ENCODE assay signal across 8 cellular contexts in the genomic region with DNA sequence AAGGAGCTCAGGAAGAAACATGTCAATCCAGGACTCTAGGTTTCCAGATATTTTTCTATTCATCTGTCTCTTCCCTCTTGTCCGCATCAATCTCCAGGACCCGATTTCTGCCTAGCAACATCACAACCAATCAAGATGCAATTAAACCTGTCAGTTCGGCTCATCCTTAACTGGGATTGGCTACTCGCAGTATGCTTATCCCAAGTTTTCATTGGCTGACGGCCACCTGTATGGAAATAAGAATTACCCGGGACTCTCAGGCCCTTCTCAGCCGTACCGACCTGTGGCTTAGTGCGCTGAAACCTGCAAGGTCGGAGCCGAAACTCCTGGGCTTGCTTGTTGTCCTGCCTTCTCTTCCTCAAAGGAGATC. TPM values are rescaled to one million over a fixed set of nuclear protein-coding genes. Genes with fewer than 3 reads are reported as not detected.
DNase-seq lines count a peak whose midpoint lies in the region; ATAC-seq and TF ChIP-seq lines count a peak whose summit lies in the region.

No MANE protein-coding gene starts in this region.

- TF ChIP-seq EP300 in sigmoid colon (IDR thresholded peaks at IDR 0.05), result no peak

- H3K27me3 ChIP-seq in iPS-18a (ENCODE audit: control insufficient read depth, insufficient read depth, low read length), result peaks cover 68% of the 10 kb centered on the region
- peaks cover 30 to 72% (median 64%) of the 10 kb centered on the region in 3 donors for H3K27me3 ChIP-seq in sigmoid colon

- WGBS in sigmoid colon, 2 donors, result 1 to 4% methylated on average over 11 of the region's 11 CpGs

- intact Hi-C loops in sciatic nerve (cut with DNase I), result no loop called here
- intact Hi-C loops in sigmoid colon (cut with DNase I), result no loop called here

- ATAC-seq in sciatic nerve, result peak; percentile 82
- no peak for ATAC-seq in GM19035 (IDR thresholded peaks at IDR 0.05; ENCODE audit: unreplicated experiment)

- H3K36me3 ChIP-seq in iPS-18a (ENCODE audit: control insufficient read depth, low read depth, low read length) (no peaks in the 10 kb centered on the region), sigmoid colon (no peaks in the 10 kb centered on the region)

- no peak for TF ChIP-seq POLR2A in sigmoid colon (IDR thresholded peaks at IDR 0.05)

- peak; percentile 52 for DNase-seq in CD1c-positive myeloid dendritic cell (ENCODE audit: extremely low spot score)
- DNase-seq in HCEC 1CT, result peak; percentile 76
- DNase-seq in NCI-H524 (lab: John Stamatoyannopoulos, UW), result peak; percentile 84 to 93
- peak; percentile 89 to 90 for DNase-seq in cardiac fibroblast (ENCODE audit: low read depth in 2 of 2)
- no peak for DNase-seq in sciatic nerve (ENCODE audit: low spot score)
- DNase-seq in sigmoid colon, result no peak

- H3K4me3 ChIP-seq in cardiac fibroblast (replicated peaks in 1 of 2; ENCODE audit: low read depth in 2 of 2, low read length in 2 of 2), result peak overlapping the region in 1 of 2 donors; percentile 24
- H3K4me3 ChIP-seq in iPS-18a (ENCODE audit: low read length), result peak overlapping the region; percentile 78
- H3K4me3 ChIP-seq in sigmoid colon, result peak overlapping the region in 2 of 4 donors; percentile 11 to 13

- H3K9me3 ChIP-seq in iPS-18a (ENCODE audit: control insufficient read depth, low read depth, low read length), result no peaks in the 10 kb centered on the region
- H3K9me3 ChIP-seq in sigmoid colon, result no peaks in the 10 kb centered on the region

- H3K4me1 ChIP-seq in iPS-18a (ENCODE audit: control insufficient read depth, low read depth, low read length) (peaks cover 27% of the 10 kb centered on the region), sigmoid colon (peaks cover 0 to 26% (median 14%) of the 10 kb centered on the region in 4 donors)

- no peak overlapping the region for H3K27ac ChIP-seq in iPS-18a (ENCODE audit: low read length)
- no peak overlapping the region for H3K27ac ChIP-seq in sigmoid colon

- TF ChIP-seq CTCF in cardiac fibroblast (IDR thresholded peaks at IDR 0.05; ENCODE audit: low read depth, low read length), result no peak
- TF ChIP-seq CTCF in sigmoid colon (IDR thresholded peaks at IDR 0.05), result no peak

- H3K9ac ChIP-seq in iPS-18a (ENCODE audit: low read length), result peak overlapping the region; percentile 43

RNA-seq across cellular contexts. Expression of gene ATP5MC2, which starts 20.4 kb away (rescaled TPM):
- total RNA-seq in sciatic nerve (148 TPM), sigmoid colon (100 to 1,000 TPM; 409 to 571 (median 531) TPM)
- 100 to 1,000 TPM; 535 to 828 (median 574) TPM for polyA plus RNA-seq in sigmoid colon

RNA-seq across cellular contexts. Expression of gene CALCOCO1, which starts 31.0 kb away (rescaled TPM):
- total RNA-seq in sciatic nerve (206 TPM), sigmoid colon (100 to 1,000 TPM; 232 to 322 (median 303) TPM)
- polyA plus RNA-seq in sigmoid colon, result 10 to 100 TPM; 24.0 to 59.5 (median 54.7) TPM

RNA-seq across cellular contexts. Expression of gene CISTR, which starts 55.5 kb away (rescaled TPM):
- not detected for total RNA-seq in sciatic nerve
- total RNA-seq in sigmoid colon, result not detected
- polyA plus RNA-seq in sigmoid colon, result not detected

Comparison
In these comparisons a context has a peak if more than half of its experiments do, and no peak if none do; other contexts are left out.
1. DNase-seq: peak in CD1c-positive myeloid dendritic cell (single experiment), HCEC 1CT (single experiment), NCI-H524 (2 of 2) and cardiac fibroblast (2 of 2); none in sciatic nerve (single experiment) and sigmoid colon (single experiment).